8 cellular contexts compared by ENCODE assay signal in the genomic region with DNA sequence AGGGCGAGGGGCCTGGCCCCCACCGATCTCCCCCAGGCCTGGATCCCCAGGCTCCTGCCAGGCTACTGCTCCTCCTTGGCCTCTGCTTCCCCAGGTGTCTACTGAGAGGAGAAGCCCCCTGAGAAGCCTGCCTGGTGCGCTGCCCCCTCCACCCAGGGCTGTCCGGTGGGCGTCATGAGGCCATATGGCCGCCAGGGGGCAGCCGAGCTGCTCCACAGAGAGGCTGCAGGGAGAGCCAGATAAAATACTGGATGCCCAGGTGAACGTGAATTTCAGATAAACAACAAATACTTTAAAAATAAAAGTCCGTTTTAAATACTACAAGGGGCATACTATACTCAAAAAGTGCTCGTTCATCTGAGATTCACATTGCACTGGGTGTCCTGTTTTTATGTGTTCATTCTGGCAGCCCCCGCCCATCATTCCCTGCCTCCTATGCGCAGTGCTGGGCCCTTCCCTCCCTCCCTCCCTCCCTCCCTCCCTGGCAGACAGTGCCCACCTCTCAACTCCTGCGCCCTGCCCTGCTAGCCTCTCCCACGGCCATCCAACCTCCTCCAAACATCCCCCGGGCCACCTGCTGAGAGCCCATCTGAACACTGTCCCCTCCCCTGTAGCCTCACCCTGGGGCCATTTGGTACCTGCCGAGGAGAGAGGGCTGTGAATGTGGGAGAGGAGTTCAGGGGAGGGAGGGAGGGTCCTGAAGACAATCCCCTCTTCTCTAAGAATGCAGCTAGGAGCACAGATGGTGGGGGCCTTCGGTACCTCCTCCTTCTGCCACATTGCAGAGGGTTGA. TPM values are rescaled to one million over a fixed set of nuclear protein-coding genes. Genes with fewer than 3 reads are reported as not detected.
DNase-seq lines count a peak whose midpoint lies in the region; ATAC-seq lines count a peak whose summit lies in the region.

No MANE protein-coding gene starts in this region.

- H3K27me3 ChIP-seq in trophoblast cell (ENCODE audit: insufficient read depth, low read length), result no peaks in the 10 kb centered on the region

- ATAC-seq in HG02870 (IDR thresholded peaks at IDR 0.05; ENCODE audit: unreplicated experiment) (no peak), GM18520 (IDR thresholded peaks at IDR 0.05; ENCODE audit: unreplicated experiment) (no peak)

- H3K79me1 ChIP-seq in trophoblast cell (ENCODE audit: low read length), result no peaks in the 10 kb centered on the region

- peaks cover 35% of the 10 kb centered on the region for H3K36me3 Mint-ChIP-seq in activated naive CD4-positive, alpha-beta T cell treated with anti-CD3 and anti-CD28 coated beads for 36 hours (ENCODE audit: low read depth)

- no peaks in the 10 kb centered on the region for H3K9me3 ChIP-seq in trophoblast cell (ENCODE audit: insufficient read depth, low read depth, low read length)

- H3K4me1 Mint-ChIP-seq in activated naive CD4-positive, alpha-beta T cell treated with anti-CD3 and anti-CD28 coated beads for 36 hours (ENCODE audit: low read depth), result peaks cover 47% of the 10 kb centered on the region

- no peak overlapping the region for H3K14ac ChIP-seq in trophoblast cell (ENCODE audit: low read length)

- no CpG with 5 or more reads among the region's 17 CpGs for WGBS in trophoblast cell (ENCODE audit: extremely low coverage, insufficient coverage, insufficient read length)

- H3K27ac ChIP-seq in trophoblast cell (ENCODE audit: low read depth, low read length), result no peak overlapping the region

- no peak overlapping the region for H2BK12ac ChIP-seq in trophoblast cell (ENCODE audit: low read length)

- no peak overlapping the region for H3K18ac ChIP-seq in trophoblast cell (ENCODE audit: low read length)

- CTCF ChIA-PET in activated naive CD4-positive, alpha-beta T cell treated with anti-CD3 and anti-CD28 coated beads for 36 hours (lab: Charles Lee), result interaction anchor here (0.6 to 6.4 kb wide), 10 partner anchors 11 to 834 kb away, joined by 3 to 85 read pairs (median 6); no protein-coding TSS in a partner anchor

- H3K4me3 Mint-ChIP-seq in activated naive CD4-positive, alpha-beta T cell treated with anti-CD3 and anti-CD28 coated beads for 36 hours, result no peak overlapping the region

- H2AK5ac ChIP-seq in trophoblast cell (ENCODE audit: low read length), result no peak overlapping the region

- H2BK120ac ChIP-seq in trophoblast cell (ENCODE audit: insufficient read depth, low read length, poor library complexity), result no peak overlapping the region

- no peak overlapping the region for H3K9ac ChIP-seq in trophoblast cell (ENCODE audit: low read length)

- no peak overlapping the region for H3K4me2 ChIP-seq in trophoblast cell (ENCODE audit: low read length)

- H3K9me3 Mint-ChIP-seq in activated naive CD4-positive, alpha-beta T cell treated with anti-CD3 and anti-CD28 coated beads for 36 hours, result no peaks in the 10 kb centered on the region

- H4K12ac ChIP-seq in trophoblast cell (ENCODE audit: low read depth, low read length), result no peak overlapping the region

- intact Hi-C loops in activated naive CD4-positive, alpha-beta T cell treated with anti-CD3 and anti-CD28 coated beads for 36 hours (cut with micrococcal nuclease), result loop anchor here (5.0 kb wide), 2 partner anchors 122 to 518 kb away; no protein-coding TSS in a partner anchor

- H4K8ac ChIP-seq in trophoblast cell (ENCODE audit: low read depth, low read length), result no peak overlapping the region

- no peak overlapping the region for H3K4ac ChIP-seq in trophoblast cell (ENCODE audit: low read depth, low read length)

- peak overlapping the region; percentile 100 for H3K27ac Mint-ChIP-seq in activated naive CD4-positive, alpha-beta T cell treated with anti-CD3 and anti-CD28 coated beads for 36 hours

- no peak overlapping the region for H3K23ac ChIP-seq in trophoblast cell (ENCODE audit: low read length)

- peak; percentile 14 for DNase-seq in COR-L47 (lab: John Stamatoyannopoulos, UW)
- peak; percentile 63 for DNase-seq in HPDE6-E6E7 (ENCODE audit: extremely low spot score)
- peak; percentile 66 for DNase-seq in SK-N-DZ (ENCODE audit: low spot score)
- DNase-seq in activated naive CD4-positive, alpha-beta T cell treated with anti-CD3 and anti-CD28 coated beads for 36 hours, result peak; percentile 74
- peak; percentile 39 for DNase-seq in globus pallidus (ENCODE audit: low spot score)
- peak; percentile 21 to 70 for DNase-seq in trophoblast cell

- H4K91ac ChIP-seq in trophoblast cell (ENCODE audit: low read depth, low read length), result no peak overlapping the region

- no peak overlapping the region for H2AFZ ChIP-seq in trophoblast cell (ENCODE audit: insufficient read depth, low read length, poor library complexity)

- H3K36me3 ChIP-seq in trophoblast cell (ENCODE audit: control insufficient read depth in 1 of 2, insufficient read depth in 2 of 2, low read length in 2 of 2), result no peaks in the 10 kb centered on the region

- H2BK5ac ChIP-seq in trophoblast cell (ENCODE audit: low read depth, low read length, poor library complexity), result no peak overlapping the region

- no peaks in the 10 kb centered on the region for H3K79me2 ChIP-seq in trophoblast cell (ENCODE audit: control insufficient read depth, insufficient read depth, low read length, poor library complexity)

- peaks cover 10 to 13% of the 10 kb centered on the region in 2 experiments for H3K4me1 ChIP-seq in trophoblast cell (ENCODE audit: control insufficient read depth in 1 of 2, insufficient read depth in 2 of 2, low read length in 2 of 2)

- H3K27me3 Mint-ChIP-seq in activated naive CD4-positive, alpha-beta T cell treated with anti-CD3 and anti-CD28 coated beads for 36 hours (ENCODE audit: low read depth), result no peaks in the 10 kb centered on the region

- H3K4me3 ChIP-seq in trophoblast cell (ENCODE audit: low read depth, low read length), result no peak overlapping the region

RNA-seq across cellular contexts. Expression of a gene that starts 29.5 kb away (rescaled TPM):
- polyA plus RNA-seq in SK-N-DZ (2014; cell fraction: cytosol; rRNA removed), result 1.4 and 1.8 TPM in 2 replicates
- 8.8 and 9.9 TPM in 2 replicates for polyA plus RNA-seq in SK-N-DZ (2014; cell fraction: nucleus; rRNA removed)
- 100 to 1,000 TPM in 1 of 2 experiments, 10 to 100 TPM in 1; 94.2 to 102 TPM for total RNA-seq in activated naive CD4-positive, alpha-beta T cell treated with anti-CD3 and anti-CD28 coated beads for 36 hours
- 0.04 TPM in 1 of 2 replicates, not detected in the other for polyA plus RNA-seq in trophoblast cell (2013)

RNA-seq across cellular contexts. Expression of a gene that starts 46.4 kb away (rescaled TPM):
- 484 and 540 TPM in 2 replicates for polyA plus RNA-seq in SK-N-DZ (2014; cell fraction: cytosol; rRNA removed)
- 162 and 186 TPM in 2 replicates for polyA plus RNA-seq in SK-N-DZ (2014; cell fraction: nucleus; rRNA removed)
- total RNA-seq in activated naive CD4-positive, alpha-beta T cell treated with anti-CD3 and anti-CD28 coated beads for 36 hours, result 10 to 100 TPM; 21.9 to 24.9 TPM
- 93.4 and 95.8 TPM in 2 replicates for polyA plus RNA-seq in trophoblast cell (2013)

Comparison
In these comparisons a context has a peak if more than half of its experiments do, and no peak if none do; other contexts are left out.
1. DNase-seq: peak in every context shown above with its lines; median percentile 74 in activated naive CD4-positive, alpha-beta T cell treated with anti-CD3 and anti-CD28 coated beads for 36 hours; 66 in SK-N-DZ; 63 in HPDE6-E6E7; 46 in trophoblast cell; 39 in globus pallidus; 14 in COR-L47.